1 cellular context compared by ENCODE assay signal in genomic region chr10:124510536-124511158, GRCh38.
TF ChIP-seq lines count a peak whose summit lies in the region.

No MANE protein-coding gene starts in this region.

TF ChIP-seq in WTC11, 78 proteins besides CTCF, POLR2A, EP300 and RAD21 (continued from another document):
- TF ChIP-seq ZNF532 (CRISPR knock-in tag; IDR thresholded peaks at IDR 0.05; ENCODE audit: borderline replicate concordance) (no peak), TEAD4 (CRISPR knock-in tag; IDR thresholded peaks at IDR 0.05) (no peak), ZNF263 (CRISPR knock-in tag; IDR thresholded peaks at IDR 0.05; ENCODE audit: low read depth) (no peak), ZNF281 (CRISPR knock-in tag; IDR thresholded peaks at IDR 0.05) (no peak), ZNF121 (CRISPR knock-in tag; IDR thresholded peaks at IDR 0.05) (no peak), SOX15 (CRISPR knock-in tag; IDR thresholded peaks at IDR 0.05) (no peak), ERG (CRISPR knock-in tag; IDR thresholded peaks at IDR 0.05) (no peak), E2F5 (CRISPR knock-in tag; IDR thresholded peaks at IDR 0.05) (no peak), ELF4 (CRISPR knock-in tag; IDR thresholded peaks at IDR 0.05; ENCODE audit: low read depth) (no peak), PRRX2 (CRISPR knock-in tag; IDR thresholded peaks at IDR 0.05) (no peak)
